ENCODE assay signal across 17 cellular contexts in genomic region chr13:51324714-51325440, GRCh38. TPM values are rescaled to one million over a fixed set of nuclear protein-coding genes. Genes with fewer than 3 reads are reported as not detected.
DNase-seq lines count a peak whose midpoint lies in the region; ATAC-seq, FAIRE-seq and TF ChIP-seq lines count a peak whose summit lies in the region.
"Had no signal": no experiment of that assay in that cellular context is flagged by ENCODE, and none has a peak within 500 bp of the region (broad histone marks: within the 10 kb centered on the region; RNA-seq: fewer than 3 reads in every experiment).

No MANE protein-coding gene starts in this region.

- H2AFZ ChIP-seq in H1 (ENCODE audit: low read length): no peak overlapping the region
- no peak overlapping the region for H2AFZ ChIP-seq in hepatocyte

- no peak overlapping the region; the same call in 1 of the 2 replicates for H2BK20ac ChIP-seq in H1 (ENCODE audit: low read length)

- no peak overlapping the region for H3K27ac Mint-ChIP-seq in stimulated activated naive B cell treated with anti-CD40 and anti-IgM and Interleukin-4, amounts not matched to agents 10 μg/mL and 1 μg/mL and 100 μg/mL, for 72 hours
- no peak overlapping the region for H3K27ac Mint-ChIP-seq in glutamatergic neuron (ENCODE audit: unreplicated experiment)
- H3K27ac Mint-ChIP-seq in activated CD4-positive, alpha-beta memory T cell treated with anti-CD3 and anti-CD28 coated beads for 36 hours: no peak overlapping the region
- H3K27ac Mint-ChIP-seq: CD8-positive, alpha-beta memory T cell; T-helper 2 cell treated with Interferon-gamma antibody and Interleukin-4, amounts not matched to agents 5 μg/mL and 100 μg/mL, for 36 hours had no signal

- H3K79me2 ChIP-seq in H1 (ENCODE audit: control insufficient read depth in 1 of 2, insufficient read depth in 2 of 2, low read length in 2 of 2): no peaks in the 10 kb centered on the region
- no peaks in the 10 kb centered on the region for H3K79me2 ChIP-seq in hepatocyte

- H3K27me3 Mint-ChIP-seq in stimulated activated naive B cell treated with anti-CD40 and anti-IgM and Interleukin-4, amounts not matched to agents 10 μg/mL and 1 μg/mL and 100 μg/mL, for 72 hours: peaks cover 3 to 6% of the 10 kb centered on the region in 2 donors
- H3K27me3 Mint-ChIP-seq in glutamatergic neuron (ENCODE audit: unreplicated experiment): peaks cover 4% of the 10 kb centered on the region
- H3K27me3 Mint-ChIP-seq in activated CD4-positive, alpha-beta memory T cell treated with anti-CD3 and anti-CD28 coated beads for 36 hours: no peaks in the 10 kb centered on the region
- H3K27me3 Mint-ChIP-seq: IgD-negative memory B cell had no signal

- no peak for TF ChIP-seq EP300 in H1 (IDR thresholded peaks at IDR 0.05; ENCODE audit: borderline replicate concordance in 1 of 2, low read depth in 2 of 2, low read length in 2 of 2)

- H3K4me1 ChIP-seq in H1 (replicated peaks in 1 of 4; ENCODE audit: control insufficient read depth in 3 of 4, insufficient read depth in 4 of 4, low read length in 3 of 4): peaks cover 4 to 16% (median 15%) of the 10 kb centered on the region in 4 experiments; a peak in 6 of 7 replicates
- no peaks in the 10 kb centered on the region for H3K4me1 ChIP-seq in hepatocyte (ENCODE audit: insufficient read depth)
- H3K4me1 ChIP-seq: breast epithelium had no signal

- no peak overlapping the region for H3K14ac ChIP-seq in H1 (ENCODE audit: insufficient read length)

- no peak overlapping the region for H2BK120ac ChIP-seq in H1 (replicated peaks; ENCODE audit: low read depth, low read length)

- TF ChIP-seq RAD21 in H1 (IDR thresholded peaks at IDR 0.05 in 1 of 2, conservative IDR thresholded peaks at IDR 0.05 in 1 of 2; ENCODE audit: low read depth in 2 of 2, low read length in 2 of 2): no peak

- 0 out of 2 replicates have a peak overlapping the region, but pooled peaks have one; percentile 86 for H2BK12ac ChIP-seq in H1 (ENCODE audit: low read depth, low read length)

- H3K23ac ChIP-seq in H1 (ENCODE audit: insufficient read length): no peak overlapping the region

- CTCF ChIA-PET in H1 (lab: Charles Lee; ENCODE audit: partially characterized antibody): interaction anchor here (0.6 to 1.3 kb wide), 7 partner anchors 10 to 472 kb away, joined by 3 to 4 read pairs (median 3); no protein-coding TSS in a partner anchor
- CTCF ChIA-PET in activated CD4-positive, alpha-beta memory T cell treated with anti-CD3 and anti-CD28 coated beads for 36 hours (lab: Charles Lee): interaction anchor here (0.9 kb wide), 1 partner anchor 39 kb away, joined by 3 read pairs; no protein-coding TSS in a partner anchor

- no peak overlapping the region; the same call in 1 of the 2 replicates for H4K8ac ChIP-seq in H1 (ENCODE audit: extremely low read depth, insufficient read depth, low read length)

- no peak overlapping the region for H3K56ac ChIP-seq in H1 (replicated peaks; ENCODE audit: insufficient read length, low read depth, low read length)

- peak overlapping the region; percentile 2; the same call in 1 of the 2 replicates for H2BK15ac ChIP-seq in H1 (ENCODE audit: low read length)

- peaks cover 2 to 6% of the 10 kb centered on the region in 2 donors for H3K4me1 Mint-ChIP-seq in stimulated activated naive B cell treated with anti-CD40 and anti-IgM and Interleukin-4, amounts not matched to agents 10 μg/mL and 1 μg/mL and 100 μg/mL, for 72 hours
- H3K4me1 Mint-ChIP-seq in glutamatergic neuron (ENCODE audit: low read depth, unreplicated experiment): peaks cover 8% of the 10 kb centered on the region
- no peaks in the 10 kb centered on the region for H3K4me1 Mint-ChIP-seq in activated CD4-positive, alpha-beta memory T cell treated with anti-CD3 and anti-CD28 coated beads for 36 hours (ENCODE audit: low read depth)
- H3K4me1 Mint-ChIP-seq: CD8-positive, alpha-beta memory T cell; neural crest cell had no signal

- H3K9me3 Mint-ChIP-seq in stimulated activated naive B cell treated with anti-CD40 and anti-IgM and Interleukin-4, amounts not matched to agents 10 μg/mL and 1 μg/mL and 100 μg/mL, for 72 hours: no peaks in the 10 kb centered on the region
- H3K9me3 Mint-ChIP-seq in glutamatergic neuron (ENCODE audit: unreplicated experiment): peaks cover 3% of the 10 kb centered on the region
- no peaks in the 10 kb centered on the region for H3K9me3 Mint-ChIP-seq in activated CD4-positive, alpha-beta memory T cell treated with anti-CD3 and anti-CD28 coated beads for 36 hours
- H3K9me3 Mint-ChIP-seq: CD8-positive, alpha-beta memory T cell; IgD-negative memory B cell; neural crest cell; T-helper 2 cell treated with Interferon-gamma antibody and Interleukin-4, amounts not matched to agents 5 μg/mL and 100 μg/mL, for 36 hours had no signal

- no peaks in the 10 kb centered on the region; the same call in 1 of the 2 replicates for H3K23me2 ChIP-seq in H1 (ENCODE audit: low read depth, low read length)

- no peak overlapping the region for H3K9ac ChIP-seq in H1 (replicated peaks in 1 of 4; ENCODE audit: extremely low read depth in 1 of 4, low read depth in 3 of 4, low read length in 3 of 4)

- no peak overlapping the region for H2AK5ac ChIP-seq in H1 (ENCODE audit: low read depth, low read length)

- no peaks in the 10 kb centered on the region for H3K9me2 ChIP-seq in hepatocyte (replicated peaks; ENCODE audit: insufficient read depth)

- H3K4me3 ChIP-seq in H1 (ENCODE audit: extremely low read depth in 1 of 4, insufficient read depth in 2 of 4, low read depth in 3 of 4, low read length in 4 of 4) (no peak overlapping the region), hepatocyte (no peak overlapping the region)
- H3K4me3 ChIP-seq: breast epithelium, skin epidermis had no signal

- TF ChIP-seq CTCF in H1 (IDR thresholded peaks at IDR 0.05; ENCODE audit: control extremely low read depth in 1 of 3, insufficient read depth in 1 of 3, low read depth in 1 of 3, low read length in 3 of 3): no peak
- TF ChIP-seq CTCF in glutamatergic neuron (IDR thresholded peaks at IDR 0.05; ENCODE audit: partially characterized antibody, unreplicated experiment): no peak
- TF ChIP-seq CTCF in hepatocyte (IDR thresholded peaks at IDR 0.05; ENCODE audit: poor library complexity): no peak

- H3K18ac ChIP-seq in H1 (ENCODE audit: extremely low read depth, low read length): peak overlapping the region; percentile 75

- TF ChIP-seq POLR2A in H1 (IDR thresholded peaks at IDR 0.05; ENCODE audit: control extremely low read depth in 1 of 2, low read depth in 2 of 2, low read length in 2 of 2): no peak

- H3K4ac ChIP-seq in H1 (replicated peaks; ENCODE audit: insufficient read length, low read depth, low read length): no peak overlapping the region

- WGBS in H1 (ENCODE audit: extremely low coverage in 1 of 2, insufficient coverage in 1 of 2, insufficient read length in 1 of 2, insufficient replicate concordance in 2 of 2, low coverage in 1 of 2, low lambda C conversion rate in 2 of 2, missing lambda C conversion rate in 1 of 2), 2 experiments: 75% methylated on average over 14 of the region's 14 CpGs; no CpG with 5 or more reads in 1 of the 2 experiments
- WGBS in hepatocyte (ENCODE audit: low lambda C conversion rate, missing lambda C conversion rate): 84% methylated on average over 14 of the region's 14 CpGs

- no peak overlapping the region for H3K27ac ChIP-seq in H1 (ENCODE audit: low read depth, low read length)
- H3K27ac ChIP-seq in hepatocyte: no peak overlapping the region
- H3K27ac ChIP-seq: breast epithelium, skin epidermis had no signal

- no peaks in the 10 kb centered on the region for H3K27me3 ChIP-seq in H1 (replicated peaks in 1 of 4; ENCODE audit: control insufficient read depth in 3 of 4, extremely low read depth in 1 of 4, insufficient read depth in 3 of 4, low read length in 3 of 4)
- H3K27me3 ChIP-seq in hepatocyte: no peaks in the 10 kb centered on the region
- H3K27me3 ChIP-seq: breast epithelium had no signal

- no peaks in the 10 kb centered on the region for H3K9me3 ChIP-seq in H1 (ENCODE audit: insufficient read depth in 2 of 2, low read depth in 1 of 2, low read length in 1 of 2)
- H3K9me3 ChIP-seq in hepatocyte (ENCODE audit: low read depth): no peaks in the 10 kb centered on the region
- H3K9me3 ChIP-seq: breast epithelium had no signal

- H4K91ac ChIP-seq in H1 (replicated peaks; ENCODE audit: insufficient read length, low read length): peak overlapping the region; percentile 35

- no peaks in the 10 kb centered on the region for H3K79me1 ChIP-seq in H1 (ENCODE audit: low read depth, low read length)

- H2BK5ac ChIP-seq in H1 (ENCODE audit: low read depth, low read length): 0 out of 2 replicates have a peak overlapping the region, but pooled peaks have one; percentile 45

- H4K20me1 ChIP-seq in H1 (replicated peaks in 1 of 2; ENCODE audit: control insufficient read depth in 1 of 2, insufficient read depth in 2 of 2, low read length in 2 of 2) (no peaks in the 10 kb centered on the region), hepatocyte (ENCODE audit: insufficient read depth, poor library complexity, severe bottlenecking) (no peaks in the 10 kb centered on the region)

- peaks cover 0 to 2% of the 10 kb centered on the region in 2 donors for H3K36me3 Mint-ChIP-seq in stimulated activated naive B cell treated with anti-CD40 and anti-IgM and Interleukin-4, amounts not matched to agents 10 μg/mL and 1 μg/mL and 100 μg/mL, for 72 hours
- no peaks in the 10 kb centered on the region for H3K36me3 Mint-ChIP-seq in glutamatergic neuron (ENCODE audit: unreplicated experiment)
- H3K36me3 Mint-ChIP-seq in activated CD4-positive, alpha-beta memory T cell treated with anti-CD3 and anti-CD28 coated beads for 36 hours: no peaks in the 10 kb centered on the region
- H3K36me3 Mint-ChIP-seq: CD8-positive, alpha-beta memory T cell; IgD-negative memory B cell had no signal

- POLR2A ChIA-PET in H1 (lab: Charles Lee; ENCODE audit: partially characterized antibody): interaction anchor here (0.6 to 2.1 kb wide), 6 partner anchors 10 to 169 kb away, joined by 3 to 5 read pairs (median 3); no protein-coding TSS in a partner anchor
- POLR2A ChIA-PET in activated CD4-positive, alpha-beta memory T cell treated with anti-CD3 and anti-CD28 coated beads for 36 hours (lab: Charles Lee): no interaction called here

- H4K5ac ChIP-seq in H1 (ENCODE audit: insufficient read length, low read depth, low read length): no peak overlapping the region

- H3K4me3 Mint-ChIP-seq in stimulated activated naive B cell treated with anti-CD40 and anti-IgM and Interleukin-4, amounts not matched to agents 10 μg/mL and 1 μg/mL and 100 μg/mL, for 72 hours: no peak overlapping the region
- H3K4me3 Mint-ChIP-seq in glutamatergic neuron (ENCODE audit: unreplicated experiment): no peak overlapping the region
- H3K4me3 Mint-ChIP-seq in activated CD4-positive, alpha-beta memory T cell treated with anti-CD3 and anti-CD28 coated beads for 36 hours: no peak overlapping the region
- H3K4me3 Mint-ChIP-seq: CD8-positive, alpha-beta memory T cell; IgD-negative memory B cell; neural crest cell; T-helper 2 cell treated with Interferon-gamma antibody and Interleukin-4, amounts not matched to agents 5 μg/mL and 100 μg/mL, for 36 hours had no signal

- ATAC-seq in GM19023 (IDR thresholded peaks at IDR 0.05; ENCODE audit: unreplicated experiment): peak; percentile 71
- peak; percentile 51 for ATAC-seq in HG03175 (IDR thresholded peaks at IDR 0.05; ENCODE audit: unreplicated experiment)
- ATAC-seq in stimulated activated naive B cell treated with anti-CD40 and anti-IgM and Interleukin-4, amounts not matched to agents 10 μg/mL and 1 μg/mL and 100 μg/mL, for 72 hours (replicated peaks): peak; percentile 54 to 56

- intact Hi-C loops in activated CD4-positive, alpha-beta memory T cell treated with anti-CD3 and anti-CD28 coated beads for 36 hours (cut with micrococcal nuclease): no loop called here

- H3K4me2 ChIP-seq in H1 (ENCODE audit: insufficient read depth in 1 of 2, low read depth in 2 of 2, low read length in 2 of 2) (no peak overlapping the region; a peak in 1 of 4 replicates), hepatocyte (no peak overlapping the region)

- no peak for DNase-seq in H1 (ENCODE audit: low read depth in 1 of 2, low spot score in 2 of 2)
- no peak for DNase-seq in stimulated activated naive B cell treated with anti-CD40 and anti-IgM and Interleukin-4, amounts not matched to agents 10 μg/mL and 1 μg/mL and 100 μg/mL, for 72 hours
- no peak for DNase-seq in glutamatergic neuron
- no peak for DNase-seq in activated CD4-positive, alpha-beta memory T cell treated with anti-CD3 and anti-CD28 coated beads for 36 hours
- DNase-seq in hepatocyte (ENCODE audit: low spot score): no peak
- DNase-seq in GM03348 (ENCODE audit: low spot score): no peak
- DNase-seq: activated CD4-positive, alpha-beta T cell treated with anti-CD3 and anti-CD28 coated beads, Interleukin-2, amount 50 U/mL, for 48 hours; CD8-positive, alpha-beta memory T cell; GF-D8 had no signal

- no peaks in the 10 kb centered on the region for H3K36me3 ChIP-seq in H1 (ENCODE audit: control insufficient read depth in 2 of 4, insufficient read depth in 4 of 4, low read length in 3 of 4)
- no peaks in the 10 kb centered on the region for H3K36me3 ChIP-seq in hepatocyte (replicated peaks; ENCODE audit: insufficient read depth, low read depth)
- H3K36me3 ChIP-seq: breast epithelium had no signal

- FAIRE-seq in H1 (lab: Jason Lieb, UNC): no peak

RNA-seq across cellular contexts. Expression of gene SERPINE3, which starts 14.6 kb away (rescaled TPM):
- total RNA-seq in H1 (2021; fragmentation: NEBNext Ultra II Directional; extraction: Animal tissue kit (Norgen Biotek cat#: 25700)): 0.15 and 0.34 TPM in 2 replicates
- polyA plus RNA-seq in H1 (2011; rRNA removed) (1.0 and 1.1 TPM in 2 replicates), hepatocyte (163 and 297 TPM in 2 replicates)
- polyA plus RNA-seq in H1 (2011; cell fraction: cytosol; rRNA removed): 0.76 TPM
- polyA plus RNA-seq in H1 (2011; cell fraction: nucleus; rRNA removed): 3.0 TPM
- 0.39 to 0.69 TPM (median 0.64 TPM) in 3 of 4 replicates, not detected in the other for polyA plus RNA-seq in H1 (2012, experiment 1 of 2)
- 0.16 TPM for polyA plus RNA-seq in H1 (2012, experiment 2 of 2)
- polyA plus RNA-seq in H1 (2013, experiment 1 of 2): 0.28 TPM
- 0.18 TPM for polyA plus RNA-seq in H1 (2013, experiment 2 of 2)
- polyA minus RNA-seq in H1 (2011; rRNA and poly(A)+ RNA removed): 1.6 and 2.3 TPM in 2 replicates
- polyA minus RNA-seq in H1 (2011; cell fraction: cytosol; rRNA and poly(A)+ RNA removed): not detected
- 2.0 TPM for polyA minus RNA-seq in H1 (2011; cell fraction: nucleus; rRNA and poly(A)+ RNA removed)
- total RNA-seq in glutamatergic neuron (ENCODE audit: unreplicated experiment) (not detected), hepatocyte (40.1 and 53.6 TPM in 2 replicates)
- not detected for total RNA-seq in activated CD4-positive, alpha-beta memory T cell treated with anti-CD3 and anti-CD28 coated beads for 36 hours
- total RNA-seq: CD8-positive, alpha-beta memory T cell; liver; neural crest cell had no signal
- polyA plus RNA-seq: CD8-positive, alpha-beta memory T cell; IgD-negative memory B cell had no signal

Comparison
In these comparisons a context has a peak if more than half of its experiments do, and no peak if none do; other contexts are left out.
1. RNA of gene SERPINE3, which starts 14.6 kb away (total RNA-seq): 40.1 to 53.6 TPM in hepatocyte; 0.15 to 0.34 TPM in H1, not detected in glutamatergic neuron (single experiment) and not detected in activated CD4-positive, alpha-beta memory T cell treated with anti-CD3 and anti-CD28 coated beads for 36 hours; every median in the first group is over 10 times any median in the second.
2. Peak in every context shown above with its lines, with median percentiles within 50 percentile points of each other: ATAC-seq.